Comparison of ENCODE assay signal across 18 cellular contexts in genomic region chr6:142356271-142356938, GRCh38. TPM values are rescaled to one million over a fixed set of nuclear protein-coding genes. Genes with fewer than 3 reads are reported as not detected.
DNase-seq lines count a peak whose midpoint lies in the region; ATAC-seq and TF ChIP-seq lines count a peak whose summit lies in the region.
"Had no signal": no experiment of that assay in that cellular context is flagged by ENCODE, and none has a peak within 500 bp of the region (broad histone marks: within the 10 kb centered on the region; RNA-seq: fewer than 3 reads in every experiment).

No MANE protein-coding gene starts in this region.

- TF ChIP-seq EP300 in suprapubic skin (IDR thresholded peaks at IDR 0.05) = no peak

- intact Hi-C loops in activated CD8-positive, alpha-beta T cell treated with anti-CD3 and anti-CD28 coated beads for 36 hours (cut with micrococcal nuclease) = no loop called here

- no peak for DNase-seq in activated naive CD4-positive, alpha-beta T cell treated with anti-CD3 and anti-CD28 coated beads, Interleukin-2, amount 50 U/mL, for 72 hours (ENCODE audit: low spot score in 2 of 2)
- no peak for DNase-seq in activated naive CD4-positive, alpha-beta T cell treated with anti-CD3 and anti-CD28 coated beads, Interleukin-2, amount 50 U/mL, for 16 hours
- peak; percentile 33 for DNase-seq in activated CD8-positive, alpha-beta T cell treated with anti-CD3 and anti-CD28 coated beads for 36 hours
- DNase-seq in iris pigment epithelial cell (ENCODE audit: low read depth) (peak; percentile 68), amniotic stem cell (lab: John Stamatoyannopoulos, UW) (no peak), UCSD-AML1 (lab: John Stamatoyannopoulos, UW; ENCODE audit: unreplicated experiment) (no peak), suprapubic skin (ENCODE audit: low spot score in 2 of 2) (no peak)
- DNase-seq in stimulated activated naive CD4-positive, alpha-beta T cell (lab: John Stamatoyannopoulos, UW) = no peak
- DNase-seq: ACHN; activated CD4-positive, alpha-beta T cell treated with anti-CD3 and anti-CD28 coated beads, Interleukin-2, amount 50 U/mL, for 48 hours; activated gamma-delta T cell; H9; natural killer cell; NCI-H187; NCI-H82; sigmoid colon had no signal

- CTCF ChIA-PET in activated CD8-positive, alpha-beta T cell treated with anti-CD3 and anti-CD28 coated beads for 36 hours (lab: Charles Lee) = interaction anchor here (0.7 to 2.1 kb wide), 12 partner anchors 10 to 1071 kb away, joined by 3 to 6 read pairs (median 3); partner anchors contain the start of gene NMBR

- 34% methylated on average over 4 of the region's 4 CpGs for WGBS in suprapubic skin

- H3K27me3 ChIP-seq in suprapubic skin = no peaks in the 10 kb centered on the region
- H3K27me3 ChIP-seq: sigmoid colon had no signal

- ATAC-seq in activated naive CD4-positive, alpha-beta T cell treated with anti-CD3 and anti-CD28 coated beads, Interleukin-2, amount 50 U/mL, for 72 hours = peak; percentile 63 to 88
- peak; percentile 79 for ATAC-seq in activated CD8-positive, alpha-beta T cell treated with anti-CD3 and anti-CD28 coated beads for 36 hours
- ATAC-seq: natural killer cell, Right ventricle myocardium inferior had no signal

- no peaks in the 10 kb centered on the region for H3K36me3 ChIP-seq in suprapubic skin
- H3K36me3 ChIP-seq: sigmoid colon had no signal

- H3K9me3 ChIP-seq in suprapubic skin = no peaks in the 10 kb centered on the region
- H3K9me3 ChIP-seq: sigmoid colon had no signal

- H3K27me3 Mint-ChIP-seq in activated CD8-positive, alpha-beta T cell treated with anti-CD3 and anti-CD28 coated beads for 36 hours = peaks cover 2% of the 10 kb centered on the region

- no peak overlapping the region for H3K27ac ChIP-seq in suprapubic skin
- H3K27ac ChIP-seq: HL-60, sigmoid colon had no signal

- H3K4me1 ChIP-seq in suprapubic skin = peaks cover 7% of the 10 kb centered on the region
- H3K4me1 ChIP-seq: sigmoid colon had no signal

- no peak overlapping the region for H3K27ac Mint-ChIP-seq in activated naive CD4-positive, alpha-beta T cell treated with anti-CD3 and anti-CD28 coated beads, Interleukin-2, amount 50 U/mL, for 72 hours
- peak overlapping the region; percentile 62 for H3K27ac Mint-ChIP-seq in activated CD8-positive, alpha-beta T cell treated with anti-CD3 and anti-CD28 coated beads for 36 hours
- H3K27ac Mint-ChIP-seq: H9, natural killer cell had no signal

- H3K4me1 Mint-ChIP-seq in activated CD8-positive, alpha-beta T cell treated with anti-CD3 and anti-CD28 coated beads for 36 hours (ENCODE audit: low read depth) = peaks cover 22% of the 10 kb centered on the region
- H3K4me1 Mint-ChIP-seq: H9, natural killer cell had no signal

- no peak overlapping the region for H3K4me3 ChIP-seq in suprapubic skin
- H3K4me3 ChIP-seq: sigmoid colon had no signal

- TF ChIP-seq CTCF in activated CD8-positive, alpha-beta T cell treated with anti-CD3 and anti-CD28 coated beads for 36 hours (IDR thresholded peaks at IDR 0.05) = no peak
- TF ChIP-seq CTCF in suprapubic skin (IDR thresholded peaks at IDR 0.05) = no peak

- no peak for TF ChIP-seq POLR2A in suprapubic skin (IDR thresholded peaks at IDR 0.05)

- H3K36me3 Mint-ChIP-seq in activated naive CD4-positive, alpha-beta T cell treated with anti-CD3 and anti-CD28 coated beads, Interleukin-2, amount 50 U/mL, for 72 hours = no peaks in the 10 kb centered on the region
- no peaks in the 10 kb centered on the region for H3K36me3 Mint-ChIP-seq in activated CD8-positive, alpha-beta T cell treated with anti-CD3 and anti-CD28 coated beads for 36 hours (ENCODE audit: low read depth)
- H3K36me3 Mint-ChIP-seq: natural killer cell had no signal

- peaks cover 0 to under 1% of the 10 kb centered on the region in 2 donors for H3K9me3 Mint-ChIP-seq in activated naive CD4-positive, alpha-beta T cell treated with anti-CD3 and anti-CD28 coated beads, Interleukin-2, amount 50 U/mL, for 72 hours
- no peaks in the 10 kb centered on the region for H3K9me3 Mint-ChIP-seq in activated CD8-positive, alpha-beta T cell treated with anti-CD3 and anti-CD28 coated beads for 36 hours

- H3K4me3 Mint-ChIP-seq in activated CD8-positive, alpha-beta T cell treated with anti-CD3 and anti-CD28 coated beads for 36 hours = no peak overlapping the region
- H3K4me3 Mint-ChIP-seq: H9, natural killer cell had no signal

- POLR2A ChIA-PET in activated CD8-positive, alpha-beta T cell treated with anti-CD3 and anti-CD28 coated beads for 36 hours (lab: Charles Lee) = interaction anchor here (0.7 kb wide), 1 partner anchor 55 kb away, joined by 3 read pairs; the partner anchor contains the start of gene ADGRG6

RNA-seq across cellular contexts. Expression of gene ADGRG6, which starts 54.6 kb away (rescaled TPM):
- total RNA-seq in activated naive CD4-positive, alpha-beta T cell treated with anti-CD3 and anti-CD28 coated beads, Interleukin-2, amount 50 U/mL, for 72 hours = 1 to 10 TPM; 1.0 to 2.7 TPM
- total RNA-seq in activated CD8-positive, alpha-beta T cell treated with anti-CD3 and anti-CD28 coated beads for 36 hours = 1 to 10 TPM; 1.3 to 1.5 TPM
- 100 to 1,000 TPM in 1 of 4 donors, 10 to 100 TPM in 3; 56.6 to 147 (median 69.1) TPM for total RNA-seq in suprapubic skin

Comparison
In these comparisons a context has a peak if more than half of its experiments do, and no peak if none do; other contexts are left out.
1. DNase-seq: peak in activated CD8-positive, alpha-beta T cell treated with anti-CD3 and anti-CD28 coated beads for 36 hours (single experiment) and iris pigment epithelial cell (single experiment); none in activated naive CD4-positive, alpha-beta T cell treated with anti-CD3 and anti-CD28 coated beads, Interleukin-2, amount 50 U/mL, for 72 hours (0 of 2), activated naive CD4-positive, alpha-beta T cell treated with anti-CD3 and anti-CD28 coated beads, Interleukin-2, amount 50 U/mL, for 16 hours (single experiment), amniotic stem cell (single experiment), UCSD-AML1 (single experiment), suprapubic skin (0 of 2) and stimulated activated naive CD4-positive, alpha-beta T cell (0 of 6).
2. RNA of gene ADGRG6, which starts 54.6 kb away (total RNA-seq): 56.6 to 147 TPM in suprapubic skin; 1.0 to 2.7 TPM in activated naive CD4-positive, alpha-beta T cell treated with anti-CD3 and anti-CD28 coated beads, Interleukin-2, amount 50 U/mL, for 72 hours and 1.3 to 1.5 TPM in activated CD8-positive, alpha-beta T cell treated with anti-CD3 and anti-CD28 coated beads for 36 hours; every median in the first group is over 10 times any median in the second.